Comparison of ENCODE assay signal across 8 cellular contexts in genomic region chr18:21243041-21243431, GRCh38. TPM values are rescaled to one million over a fixed set of nuclear protein-coding genes. Genes with fewer than 3 reads are reported as not detected.
DNase-seq lines count a peak whose midpoint lies in the region; ATAC-seq and TF ChIP-seq lines count a peak whose summit lies in the region.

No MANE protein-coding gene starts in this region.

- peak overlapping the region; percentile 90 for H2AFZ ChIP-seq in mammary epithelial cell (ENCODE audit: low read depth, low read length)

- peak overlapping the region; percentile 99 for H3K4me2 ChIP-seq in mammary epithelial cell (ENCODE audit: insufficient read depth, low read depth, low read length)

- H3K4me1 ChIP-seq in mammary epithelial cell (ENCODE audit: insufficient read depth, low read length) (peaks cover 6% of the 10 kb centered on the region), upper lobe of left lung (peaks cover 19 to 22% (median 20%) of the 10 kb centered on the region in 4 donors)

- dilution Hi-C loops in mammary epithelial cell (cut with HindIII; ENCODE audit: low sequenced_read_pairs), result no loop called here

- H3K4me3 ChIP-seq in mammary epithelial cell (replicated peaks in 1 of 3; ENCODE audit: insufficient read depth in 1 of 3, low read depth in 2 of 3, low read length in 3 of 3), result peak overlapping the region; percentile 64 to 67 (median 65)
- peak overlapping the region; percentile 50 for H3K4me3 ChIP-seq in lower leg skin (ENCODE audit: low read depth, poor library complexity, severe bottlenecking)
- H3K4me3 ChIP-seq in upper lobe of left lung, result peak overlapping the region in 3 of 4 donors; percentile 51 to 59 (median 57)

- peak in 1 of 2 donors; percentile 25 for ATAC-seq in upper lobe of left lung (ENCODE audit: low FRiP score in 2 of 2)
- ATAC-seq in GM19324 (IDR thresholded peaks at IDR 0.05; ENCODE audit: low FRiP score, unreplicated experiment), result no peak

- TF ChIP-seq CTCF in mammary epithelial cell (conservative IDR thresholded peaks at IDR 0.05 in 1 of 2, IDR thresholded peaks at IDR 0.05 in 1 of 2; ENCODE audit: extremely low read depth in 1 of 2, insufficient read depth in 1 of 2, low read depth in 1 of 2, low read length in 2 of 2) (no peak), lower leg skin (IDR thresholded peaks at IDR 0.05) (no peak), upper lobe of left lung (IDR thresholded peaks at IDR 0.05) (no peak)

- TF ChIP-seq POLR2A in lower leg skin (IDR thresholded peaks at IDR 0.05) (no peak), upper lobe of left lung (IDR thresholded peaks at IDR 0.05) (no peak)

- TF ChIP-seq EP300 in upper lobe of left lung (IDR thresholded peaks at IDR 0.05), result no peak

- 28% methylated on average over 17 of the region's 21 CpGs for WGBS in mammary epithelial cell (ENCODE audit: low coverage, missing lambda C conversion rate)
- WGBS in lower leg skin, 2 donors, result 7% methylated on average over 21 of the region's 21 CpGs
- WGBS in upper lobe of left lung, 2 donors, result 4 to 5% methylated on average over 15 to 21 of the region's 21 CpGs

- H3K27ac ChIP-seq in mammary epithelial cell (ENCODE audit: insufficient read depth, low read depth, low read length), result no peak overlapping the region
- H3K27ac ChIP-seq in upper lobe of left lung, result no peak overlapping the region

- H3K36me3 ChIP-seq in mammary epithelial cell (ENCODE audit: insufficient read depth, low read length), result no peaks in the 10 kb centered on the region
- H3K36me3 ChIP-seq in upper lobe of left lung, result no peaks in the 10 kb centered on the region

- peaks cover 19% of the 10 kb centered on the region for H3K27me3 ChIP-seq in mammary epithelial cell (ENCODE audit: insufficient read depth, low read length)
- H3K27me3 ChIP-seq in upper lobe of left lung, result peaks cover 0 to 25% (median 11%) of the 10 kb centered on the region in 4 donors

- no peaks in the 10 kb centered on the region for H3K9me3 ChIP-seq in mammary epithelial cell (replicated peaks; ENCODE audit: insufficient read depth, low read length)
- no peaks in the 10 kb centered on the region for H3K9me3 ChIP-seq in upper lobe of left lung

- no peaks in the 10 kb centered on the region for H3K79me2 ChIP-seq in mammary epithelial cell (ENCODE audit: insufficient read depth, low read length)

- no peak overlapping the region for H3K9ac ChIP-seq in mammary epithelial cell (ENCODE audit: insufficient read depth, low read length)

- CTCF ChIA-PET in mammary epithelial cell (lab: Charles Lee; ENCODE audit: low non-redundant PET), result interaction anchor here (0.7 kb wide), 1 partner anchor 57 kb away, joined by 3 read pairs; no protein-coding TSS in a partner anchor

- intact Hi-C loops in mammary epithelial cell (cut with micrococcal nuclease) (loop anchor here (5.0 kb wide), 1 partner anchor 149 kb away; no protein-coding TSS in a partner anchor), lower leg skin (cut with DNase I; ENCODE audit: low total_unique reads) (no loop called here)

- in situ Hi-C loops in mammary epithelial cell (cut with MboI; ENCODE audit: low sequenced_read_pairs in 2 of 2), result loop anchor here in 1 of 2 donors (25.0 kb wide), 1 partner anchor 156 kb away; no protein-coding TSS in a partner anchor

- no peaks in the 10 kb centered on the region for H4K20me1 ChIP-seq in mammary epithelial cell (ENCODE audit: insufficient read depth, low read length)

- peak; percentile 48 for DNase-seq in activated CD8-positive, alpha-beta memory T cell treated with anti-CD3 and anti-CD28 coated beads, Interleukin-2, amount 50 U/mL, for 48 hours
- DNase-seq in activated CD8-positive, alpha-beta memory T cell treated with anti-CD3 and anti-CD28 coated beads for 24 hours, result no peak
- DNase-seq in mammary epithelial cell, result peak; percentile 47
- no peak for DNase-seq in lower leg skin (ENCODE audit: low spot score in 2 of 2)
- no peak for DNase-seq in upper lobe of left lung
- no peak for DNase-seq in NCI-H2107 (lab: John Stamatoyannopoulos, UW)
- no peak for DNase-seq in iPS-NIHi7 (ENCODE audit: extremely low spot score)

- BruUV-seq in mammary epithelial cell (replicated peaks; lab: Mats Ljungman, UMichigan), result no TSS peak

RNA-seq across cellular contexts. Expression of gene GREB1L, which starts 1.0 kb away (rescaled TPM):
- total RNA-seq in mammary epithelial cell, result 1 to 10 TPM; 1.7 to 2.0 TPM
- 1.2 TPM for polyA plus RNA-seq in mammary epithelial cell
- polyA minus RNA-seq in mammary epithelial cell, result 2.7 TPM
- 1 to 10 TPM; 1.1 to 6.5 (median 4.0) TPM for total RNA-seq in lower leg skin
- 1 to 10 TPM in 1 of 6 donors, under 1 TPM in 5; under 0.01 to 2.0 (median 0.44) TPM for total RNA-seq in upper lobe of left lung

Comparison
In these comparisons a context has a peak if more than half of its experiments do, and no peak if none do; other contexts are left out.
1. DNase-seq: peak in activated CD8-positive, alpha-beta memory T cell treated with anti-CD3 and anti-CD28 coated beads, Interleukin-2, amount 50 U/mL, for 48 hours (single experiment) and mammary epithelial cell (single experiment); none in activated CD8-positive, alpha-beta memory T cell treated with anti-CD3 and anti-CD28 coated beads for 24 hours (single experiment), lower leg skin (0 of 2), upper lobe of left lung (0 of 2), NCI-H2107 (single experiment) and iPS-NIHi7 (single experiment).
2. Peak in every context shown above with its lines, with median percentiles within 50 percentile points of each other: H3K4me3 ChIP-seq.